1 cellular context compared by ENCODE assay signal in genomic region chr1:184027751-184028682, GRCh38.
TF ChIP-seq lines count a peak whose summit lies in the region.

No MANE protein-coding gene starts in this region.

TF ChIP-seq in GM23338, 12 proteins besides CTCF, POLR2A, EP300 and RAD21:
- TF ChIP-seq ZNF462 (CRISPR knock-in tag; IDR thresholded peaks at IDR 0.05) (no peak), POLR2AphosphoS5 (IDR thresholded peaks at IDR 0.05; ENCODE audit: low read depth) (no peak), EZH2 (IDR thresholded peaks at IDR 0.05; ENCODE audit: low read depth, unreplicated experiment) (no peak), REST (IDR thresholded peaks at IDR 0.05; ENCODE audit: unreplicated experiment) (no peak), ETS1 (IDR thresholded peaks at IDR 0.05) (no peak), STAT1 (IDR thresholded peaks at IDR 0.05; ENCODE audit: unreplicated experiment) (no peak), EZH2phosphoT487 (IDR thresholded peaks at IDR 0.05; ENCODE audit: unreplicated experiment) (no peak), CREB1 (CRISPR knock-in tag; IDR thresholded peaks at IDR 0.05; ENCODE audit: low read depth) (no peak), NANOG (IDR thresholded peaks at IDR 0.05; ENCODE audit: borderline replicate concordance) (no peak), JUNB (IDR thresholded peaks at IDR 0.05; ENCODE audit: unreplicated experiment) (no peak), ZNF331 (CRISPR knock-in tag; IDR thresholded peaks at IDR 0.05; ENCODE audit: low read depth) (no peak), ZNF114 (CRISPR knock-in tag; IDR thresholded peaks at IDR 0.05) (no peak)
